13 cellular contexts compared by ENCODE assay signal in the genomic region with DNA sequence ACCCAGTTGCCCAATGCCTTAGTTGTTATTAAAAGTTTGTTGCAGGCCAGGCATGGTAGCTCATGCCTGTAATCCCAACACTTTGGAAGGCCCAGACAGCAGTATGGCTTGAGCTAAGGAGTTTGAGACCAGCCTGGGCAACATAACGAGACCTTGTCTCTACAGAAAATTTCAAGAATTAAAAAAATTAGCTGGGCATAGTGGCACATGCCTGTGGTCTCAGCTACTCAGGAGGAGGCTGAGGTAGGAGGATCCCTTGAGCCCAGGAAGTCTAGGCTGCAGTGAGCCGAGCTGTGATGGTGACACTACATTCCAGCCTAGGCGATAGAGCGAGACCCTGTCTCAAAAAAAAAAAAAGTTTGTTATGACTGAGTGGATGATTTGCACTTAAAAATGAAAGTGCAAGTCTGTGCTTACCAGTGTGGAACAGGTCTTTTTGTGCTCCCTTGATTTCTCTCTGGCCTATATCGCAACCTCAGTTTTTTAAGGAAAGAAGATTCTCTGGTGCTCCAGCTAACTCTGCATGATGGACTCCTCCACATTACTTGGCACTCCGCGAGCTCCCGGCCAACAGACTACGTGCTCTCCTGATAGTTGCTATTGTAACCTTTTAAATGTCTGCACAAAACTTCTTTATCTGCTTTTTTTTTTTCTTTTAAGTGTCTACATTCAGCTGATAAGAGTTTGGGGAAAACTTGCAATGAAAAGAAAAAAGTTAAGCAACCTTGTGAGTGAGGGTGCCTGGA. TPM values are rescaled to one million over a fixed set of nuclear protein-coding genes. Genes with fewer than 3 reads are reported as not detected.
DNase-seq lines count a peak whose midpoint lies in the region; ATAC-seq and TF ChIP-seq lines count a peak whose summit lies in the region.
"Had no signal": no experiment of that assay in that cellular context is flagged by ENCODE, and none has a peak within 500 bp of the region (broad histone marks: within the 10 kb centered on the region; RNA-seq: fewer than 3 reads in every experiment).

No MANE protein-coding gene starts in this region.

- H3K4me3 ChIP-seq in ovary (no peak overlapping the region), endodermal cell (ENCODE audit: low read length) (no peak overlapping the region)
- H3K4me3 ChIP-seq: psoas muscle had no signal

- DNase-seq in GM13977 (ENCODE audit: low spot score), result peak; percentile 48
- DNase-seq in germinal center (ENCODE audit: low spot score), result peak; percentile 38
- no peak for DNase-seq in NCI-H1436 treated with DMSO at 0.1 percent for 48 hours (lab: John Stamatoyannopoulos, UW)
- DNase-seq in ovary, result no peak
- no peak for DNase-seq in endodermal cell
- DNase-seq in cerebellum (ENCODE audit: low spot score), result no peak
- DNase-seq: activated CD4-positive, alpha-beta T cell treated with anti-CD3 and anti-CD28 coated beads, Interleukin-2, amount 10 ng/mL, durations not matched to agents 24 days and 14 days; activated gamma-delta T cell; psoas muscle; stimulated activated CD4-positive, alpha-beta T cell treated with anti-CD3 and anti-CD28 coated beads, Interleukin-2, amount 100 ng/mL, for 24 hours; stimulated activated naive CD4-positive, alpha-beta T cell treated with Interleukin-2 at 50 U/mL for 16 hours had no signal

- TF ChIP-seq CTCF in GM13977 (IDR thresholded peaks at IDR 0.05; ENCODE audit: extremely low read depth, insufficient read depth, missing control alignments), result no peak
- no peak for TF ChIP-seq CTCF in ovary (IDR thresholded peaks at IDR 0.05)
- no peak for TF ChIP-seq CTCF in endodermal cell (conservative IDR thresholded peaks at IDR 0.05)

- in situ Hi-C loops in GM13977 (cut with MboI; ENCODE audit: low pct_unique_long_range_greater_than_20kb, low sequenced_read_pairs, unreplicated experiment), result loop anchor here (25.0 kb wide), 1 partner anchor 1210 kb away; no protein-coding TSS in a partner anchor

- H3K27ac Mint-ChIP-seq in endodermal cell, result no peak overlapping the region
- H3K27ac Mint-ChIP-seq: activated CD4-positive, alpha-beta T cell treated with anti-CD3 and anti-CD28 coated beads, Interleukin-2, amount 10 ng/mL, durations not matched to agents 24 days and 14 days had no signal

- H3K9ac ChIP-seq in endodermal cell (ENCODE audit: extremely low read depth, low read length, poor library complexity, severe bottlenecking), result no peak overlapping the region

- H3K4me1 Mint-ChIP-seq in endodermal cell, result no peaks in the 10 kb centered on the region
- H3K4me1 Mint-ChIP-seq: activated CD4-positive, alpha-beta T cell treated with anti-CD3 and anti-CD28 coated beads, Interleukin-2, amount 10 ng/mL, durations not matched to agents 24 days and 14 days had no signal

- no peak for TF ChIP-seq POLR2A in ovary (IDR thresholded peaks at IDR 0.05)

- no peaks in the 10 kb centered on the region for H3K9me3 ChIP-seq in ovary
- no peaks in the 10 kb centered on the region for H3K9me3 ChIP-seq in endodermal cell (ENCODE audit: control insufficient read depth, low read length)
- H3K9me3 ChIP-seq: psoas muscle had no signal

- no peak overlapping the region for H3K4me3 Mint-ChIP-seq in endodermal cell
- H3K4me3 Mint-ChIP-seq: activated CD4-positive, alpha-beta T cell treated with anti-CD3 and anti-CD28 coated beads, Interleukin-2, amount 10 ng/mL, durations not matched to agents 24 days and 14 days had no signal

- H3K9me3 Mint-ChIP-seq in endodermal cell, result no peaks in the 10 kb centered on the region
- H3K9me3 Mint-ChIP-seq: activated CD4-positive, alpha-beta T cell treated with anti-CD3 and anti-CD28 coated beads, Interleukin-2, amount 10 ng/mL, durations not matched to agents 24 days and 14 days had no signal

- H3K4me1 ChIP-seq in ovary (ENCODE audit: insufficient read depth), result no peaks in the 10 kb centered on the region
- no peaks in the 10 kb centered on the region for H3K4me1 ChIP-seq in endodermal cell (ENCODE audit: control insufficient read depth, insufficient read depth, low read length)
- H3K4me1 ChIP-seq: psoas muscle had no signal

- intact Hi-C loops in ovary (cut with DNase I), result no loop called here

- 23 to 55% (median 39%) methylated on average over 9 of the region's 9 CpGs for WGBS in ovary, 3 donors
- WGBS in endodermal cell (ENCODE audit: insufficient coverage in 1 of 2, insufficient read length in 1 of 2), 2 experiments, result 91 to 94% methylated on average over 5 to 9 of the region's 9 CpGs

- H3K27ac ChIP-seq in ovary, result no peak overlapping the region
- H3K27ac ChIP-seq in endodermal cell (ENCODE audit: low read depth, low read length), result no peak overlapping the region
- H3K27ac ChIP-seq: psoas muscle had no signal

- TF ChIP-seq EP300 in ovary (IDR thresholded peaks at IDR 0.05), result no peak

- ATAC-seq in GM21619 (IDR thresholded peaks at IDR 0.05; ENCODE audit: unreplicated experiment) (peak; percentile 65), HG03354 (IDR thresholded peaks at IDR 0.05; ENCODE audit: poor library complexity, severe bottlenecking, unreplicated experiment) (peak; percentile 72)
- ATAC-seq: psoas muscle had no signal

- H3K27me3 Mint-ChIP-seq in endodermal cell (ENCODE audit: insufficient read depth), result no peaks in the 10 kb centered on the region
- H3K27me3 Mint-ChIP-seq: activated CD4-positive, alpha-beta T cell treated with anti-CD3 and anti-CD28 coated beads, Interleukin-2, amount 10 ng/mL, durations not matched to agents 24 days and 14 days had no signal

- H3K36me3 ChIP-seq in ovary, result no peaks in the 10 kb centered on the region
- H3K36me3 ChIP-seq in endodermal cell (ENCODE audit: control insufficient read depth, insufficient read depth, low read length), result peaks cover 3% of the 10 kb centered on the region

- H3K36me3 Mint-ChIP-seq in endodermal cell (ENCODE audit: low read depth), result peaks cover 14% of the 10 kb centered on the region

- H3K27me3 ChIP-seq in ovary (no peaks in the 10 kb centered on the region), endodermal cell (ENCODE audit: control insufficient read depth, insufficient read depth, low read length, poor library complexity, severe bottlenecking) (no peaks in the 10 kb centered on the region)

RNA-seq across cellular contexts. Expression of a gene that starts 22.1 kb away (rescaled TPM):
- total RNA-seq in ovary (1 to 10 TPM; 2.6 to 8.2 (median 7.2) TPM), endodermal cell (10 to 100 TPM; 10.1 to 11.4 TPM), cerebellum (8.3 TPM)
- polyA plus RNA-seq in ovary, result 1 to 10 TPM; 2.0 to 5.0 TPM
- polyA plus RNA-seq in endodermal cell (2013, experiment 1 of 2), result 8.2 TPM
- polyA plus RNA-seq in endodermal cell (2013, experiment 2 of 2), result 6.0 TPM

RNA-seq across cellular contexts. Expression of a gene that starts 27.7 kb away (rescaled TPM):
- 10 to 100 TPM in 2 of 7 donors, 1 to 10 TPM in 5; 3.0 to 11.4 (median 7.4) TPM for total RNA-seq in ovary
- polyA plus RNA-seq in ovary, result 1 to 10 TPM; 4.4 to 5.4 TPM
- 10 to 100 TPM; 10.5 to 12.8 TPM for total RNA-seq in endodermal cell
- polyA plus RNA-seq in endodermal cell (2013, experiment 1 of 2), result 11.0 TPM
- polyA plus RNA-seq in endodermal cell (2013, experiment 2 of 2), result 9.4 TPM
- 13.9 TPM for total RNA-seq in cerebellum

RNA-seq across cellular contexts. Expression of a gene that starts 35.9 kb away (rescaled TPM):
- total RNA-seq in ovary (10 to 100 TPM; 14.1 to 40.1 (median 21.9) TPM), endodermal cell (1 to 10 TPM; 1.7 to 4.7 TPM), cerebellum (10.6 TPM)
- 10 to 100 TPM; 12.1 to 20.8 TPM for polyA plus RNA-seq in ovary
- 7.1 TPM for polyA plus RNA-seq in endodermal cell (2013, experiment 1 of 2)
- polyA plus RNA-seq in endodermal cell (2013, experiment 2 of 2), result 4.1 TPM

Comparison
In these comparisons a context has a peak if more than half of its experiments do, and no peak if none do; other contexts are left out.
1. DNase-seq: peak in GM13977 (single experiment) and germinal center (single experiment); none in NCI-H1436 treated with DMSO at 0.1 percent for 48 hours (single experiment), ovary (0 of 5), endodermal cell (single experiment) and cerebellum (single experiment).